19 cellular contexts compared by ENCODE assay signal in genomic region chr3:49343163-49343562, GRCh38. TPM values are rescaled to one million over a fixed set of nuclear protein-coding genes. Genes with fewer than 3 reads are reported as not detected.
DNase-seq lines count a peak whose midpoint lies in the region; ATAC-seq, FAIRE-seq and TF ChIP-seq lines count a peak whose summit lies in the region.
"Had no signal": no experiment of that assay in that cellular context is flagged by ENCODE, and none has a peak within 500 bp of the region (broad histone marks: within the 10 kb centered on the region; RNA-seq: fewer than 3 reads in every experiment).

No MANE protein-coding gene starts in this region.

- intact Hi-C loops in posterior vena cava (cut with DNase I) = loop anchor here (5.0 to 10.0 kb wide), 2 partner anchors 102 to 104 kb away; no protein-coding TSS in a partner anchor
- intact Hi-C loops in activated CD8-positive, alpha-beta T cell treated with anti-CD3 and anti-CD28 coated beads for 36 hours (cut with micrococcal nuclease) = no loop called here

- H3K4me1 Mint-ChIP-seq in memory B cell = peaks cover 42% of the 10 kb centered on the region
- H3K4me1 Mint-ChIP-seq in activated CD8-positive, alpha-beta T cell treated with anti-CD3 and anti-CD28 coated beads for 36 hours (ENCODE audit: low read depth) = peaks cover 32% of the 10 kb centered on the region

- no peaks in the 10 kb centered on the region for H3K9me3 ChIP-seq in BLaER1
- H3K9me3 ChIP-seq: ovary, tibial artery had no signal

- H3K36me3 Mint-ChIP-seq in memory B cell = peaks cover under 1% of the 10 kb centered on the region
- peaks cover 4% of the 10 kb centered on the region for H3K36me3 Mint-ChIP-seq in activated CD8-positive, alpha-beta T cell treated with anti-CD3 and anti-CD28 coated beads for 36 hours (ENCODE audit: low read depth)

- H3K4me3 Mint-ChIP-seq in memory B cell = peak overlapping the region; percentile 44
- no peak overlapping the region for H3K4me3 Mint-ChIP-seq in activated CD8-positive, alpha-beta T cell treated with anti-CD3 and anti-CD28 coated beads for 36 hours
- H3K4me3 Mint-ChIP-seq: effector memory CD8-positive, alpha-beta T cell had no signal

- ATAC-seq in memory B cell (ENCODE audit: low read depth) = no peak
- ATAC-seq in GM19324 (IDR thresholded peaks at IDR 0.05; ENCODE audit: low FRiP score, unreplicated experiment) = no peak
- no peak for ATAC-seq in HG02840 (IDR thresholded peaks at IDR 0.05; ENCODE audit: low FRiP score, unreplicated experiment)
- ATAC-seq in activated CD8-positive, alpha-beta T cell treated with anti-CD3 and anti-CD28 coated beads for 36 hours = no peak
- ATAC-seq: effector memory CD8-positive, alpha-beta T cell had no signal

- no peaks in the 10 kb centered on the region for H3K27me3 ChIP-seq in BLaER1
- H3K27me3 ChIP-seq: ovary, tibial artery had no signal

- no peak for TF ChIP-seq CTCF in activated CD8-positive, alpha-beta T cell treated with anti-CD3 and anti-CD28 coated beads for 36 hours (IDR thresholded peaks at IDR 0.05)

- H4K20me1 ChIP-seq in BLaER1 = peaks cover 10% of the 10 kb centered on the region; the same call in 1 of the 2 replicates

- H3K27me3 Mint-ChIP-seq in memory B cell = no peaks in the 10 kb centered on the region
- no peaks in the 10 kb centered on the region for H3K27me3 Mint-ChIP-seq in activated CD8-positive, alpha-beta T cell treated with anti-CD3 and anti-CD28 coated beads for 36 hours
- H3K27me3 Mint-ChIP-seq: effector memory CD8-positive, alpha-beta T cell had no signal

- DNase-seq in GM12891 (ENCODE audit: insufficient read length, low spot score) (no peak), SIG-M5 treated with dmso at 0.1 percent for 504 hours (lab: John Stamatoyannopoulos, UW; ENCODE audit: unreplicated experiment) (peak; percentile 95), memory B cell (ENCODE audit: low spot score in 2 of 2) (no peak), posterior vena cava (ENCODE audit: low spot score) (no peak)
- no peak for DNase-seq in activated CD8-positive, alpha-beta T cell treated with anti-CD3 and anti-CD28 coated beads for 36 hours
- DNase-seq: activated CD4-positive, alpha-beta T cell treated with anti-CD3 and anti-CD28 coated beads, Interleukin-2, amount 50 U/mL, for 4 hours; activated gamma-delta T cell treated with Interleukin-2 at 50 U/mL for 16 hours; C1 segment of cervical spinal cord; effector memory CD8-positive, alpha-beta T cell; EL; NCI-H1694; NCI-H510A; ovary; tibial artery had no signal

- no peaks in the 10 kb centered on the region for H3K36me3 ChIP-seq in BLaER1
- H3K36me3 ChIP-seq: ovary, tibial artery had no signal

- POLR2A ChIA-PET in activated CD8-positive, alpha-beta T cell treated with anti-CD3 and anti-CD28 coated beads for 36 hours (lab: Charles Lee) = interaction anchor here (1.6 kb wide), 1 partner anchor 9 kb away, joined by 3 read pairs; no protein-coding TSS in a partner anchor

- H3K27ac Mint-ChIP-seq in memory B cell = peak overlapping the region; percentile 91
- H3K27ac Mint-ChIP-seq in activated CD8-positive, alpha-beta T cell treated with anti-CD3 and anti-CD28 coated beads for 36 hours = no peak overlapping the region

- H3K4me2 ChIP-seq in BLaER1 = peak overlapping the region; percentile 88

- H3K9me3 Mint-ChIP-seq in memory B cell = no peaks in the 10 kb centered on the region
- H3K9me3 Mint-ChIP-seq in activated CD8-positive, alpha-beta T cell treated with anti-CD3 and anti-CD28 coated beads for 36 hours = no peaks in the 10 kb centered on the region
- H3K9me3 Mint-ChIP-seq: effector memory CD8-positive, alpha-beta T cell had no signal

- H3K4me3 ChIP-seq in BLaER1 = no peak overlapping the region
- H3K4me3 ChIP-seq: ovary, tibial artery had no signal

- CTCF ChIA-PET in activated CD8-positive, alpha-beta T cell treated with anti-CD3 and anti-CD28 coated beads for 36 hours (lab: Charles Lee) = interaction anchor here (0.6 to 0.8 kb wide), 2 partner anchors 13 to 386 kb away, joined by 3 read pairs; no protein-coding TSS in a partner anchor

- peak; percentile 20 for FAIRE-seq in GM12891 (lab: Jason Lieb, UNC)
- FAIRE-seq: GM19239 had no signal

- H3K9ac ChIP-seq in BLaER1 = peak overlapping the region; percentile 59; the same call in 1 of the 2 replicates

- no peak for TF ChIP-seq POLR2A in GM12891 (IDR thresholded peaks at IDR 0.05; ENCODE audit: low read depth, low read length)

- H3K27ac ChIP-seq in BLaER1 = peak overlapping the region; percentile 97
- H3K27ac ChIP-seq: ovary had no signal

- H3K4me1 ChIP-seq in BLaER1 = peaks cover 83% of the 10 kb centered on the region

TF ChIP-seq in GM12891, 5 proteins besides CTCF, POLR2A, EP300 and RAD21:
- TF ChIP-seq POU2F2 (IDR thresholded peaks at IDR 0.05; ENCODE audit: low read depth, low read length) = no peak
- TF ChIP-seq SPI1 (IDR thresholded peaks at IDR 0.05; ENCODE audit: low read depth, low read length) = no peak
- TF ChIP-seq TAF1 (IDR thresholded peaks at IDR 0.05; ENCODE audit: low read depth, low read length) = no peak
- TF ChIP-seq POLR2AphosphoS5 (IDR thresholded peaks at IDR 0.05; ENCODE audit: low read depth, low read length) = no peak
- TF ChIP-seq PAX5 (IDR thresholded peaks at IDR 0.05; ENCODE audit: insufficient read depth, low read length, severe bottlenecking) = no peak

RNA-seq across cellular contexts. Expression of gene USP4, which starts 3.3 kb away (rescaled TPM):
- polyA plus RNA-seq in GM12891 (2012; ENCODE audit: low read depth, missing spikeins) = 59.7 TPM
- 10 to 100 TPM; 49.0 to 54.6 TPM for total RNA-seq in posterior vena cava
- total RNA-seq in activated CD8-positive, alpha-beta T cell treated with anti-CD3 and anti-CD28 coated beads for 36 hours = 10 to 100 TPM; 62.4 to 67.8 TPM

RNA-seq across cellular contexts. Expression of gene GPX1, which starts 15.0 kb away (rescaled TPM):
- 515 TPM for polyA plus RNA-seq in GM12891 (2012; ENCODE audit: low read depth, missing spikeins)
- total RNA-seq in posterior vena cava = 100 to 1,000 TPM; 212 to 242 TPM
- 100 to 1,000 TPM; 201 to 202 TPM for total RNA-seq in activated CD8-positive, alpha-beta T cell treated with anti-CD3 and anti-CD28 coated beads for 36 hours
- total RNA-seq: RPMI7951 had no signal
